Comparison of ENCODE assay signal across 1 cellular context in the genomic region with DNA sequence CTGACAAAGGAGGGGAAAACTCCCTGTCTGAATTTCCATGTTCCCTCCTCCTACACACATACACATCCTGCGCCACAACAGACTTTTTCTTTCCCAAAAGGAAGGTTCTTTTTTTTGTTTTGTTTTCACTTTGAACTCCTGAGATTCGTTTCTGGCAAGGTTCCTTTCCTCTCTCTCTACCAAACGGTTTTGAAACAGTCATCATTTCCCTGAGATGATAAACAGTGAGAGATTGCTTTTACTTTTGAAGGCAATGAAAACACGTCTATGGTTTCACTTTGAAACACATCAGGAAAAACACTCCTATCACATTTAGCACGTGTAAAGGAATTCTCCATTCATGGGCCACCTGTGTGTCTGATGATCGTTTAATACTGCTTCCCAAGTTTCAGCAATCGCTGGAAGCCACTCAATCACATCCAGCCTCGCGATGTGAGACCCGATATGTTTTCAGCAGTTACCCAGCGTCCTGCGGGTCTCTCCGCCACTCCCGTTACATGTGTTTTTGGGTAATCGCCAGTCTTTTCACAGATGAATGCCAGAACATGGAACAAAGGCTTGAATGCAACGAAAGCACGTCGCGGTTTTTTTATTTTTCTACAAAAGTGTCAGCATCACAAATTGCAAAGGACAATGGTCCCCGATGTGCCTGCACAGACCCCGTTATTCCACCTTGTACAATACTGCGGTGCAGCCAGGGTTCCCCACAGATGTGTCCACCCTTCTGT.
TF ChIP-seq lines count a peak whose summit lies in the region.

No MANE protein-coding gene starts in this region.

TF ChIP-seq in K562, 482 proteins besides CTCF, POLR2A, EP300 and RAD21 (continued from another document):
- TF ChIP-seq ERF (CRISPR knock-in tag; IDR thresholded peaks at IDR 0.05) (no peak), MTA1 (IDR thresholded peaks at IDR 0.05; ENCODE audit: borderline replicate concordance) (peak; percentile 40), FOXJ2 (tag; IDR thresholded peaks at IDR 0.05) (no peak), EZH2 (IDR thresholded peaks at IDR 0.05; ENCODE audit: borderline replicate concordance, low read depth, low read length) (peak; percentile 76; the same call in 1 of the 2 replicates), SPI1 (IDR thresholded peaks at IDR 0.05; ENCODE audit: borderline replicate concordance, low read depth, low read length) (no peak), SMARCA4 (IDR thresholded peaks at IDR 0.05) (no peak), ZFX (CRISPR knock-in tag; IDR thresholded peaks at IDR 0.05) (no peak), PRPF4 (IDR thresholded peaks at IDR 0.05; ENCODE audit: insufficient read depth, low read depth, low read length, poor library complexity, severe bottlenecking) (no peak), KAT2B (IDR thresholded peaks at IDR 0.05; ENCODE audit: low read depth, low read length) (no peak), SMC3 (conservative IDR thresholded peaks at IDR 0.05; ENCODE audit: insufficient read depth, low read depth, low read length) (no peak), ZFP36 (IDR thresholded peaks at IDR 0.05; ENCODE audit: low read depth, low read length, partially characterized antibody) (peak; percentile 88), SMARCE1 (IDR thresholded peaks at IDR 0.05) (no peak), BMI1 (IDR thresholded peaks at IDR 0.05; ENCODE audit: low read length) (peak; percentile 88), FOXA1 (IDR thresholded peaks at IDR 0.05; ENCODE audit: borderline replicate concordance) (no peak), ZNF586 (CRISPR knock-in tag; conservative IDR thresholded peaks at IDR 0.05) (no peak), ZNF75A (CRISPR knock-in tag; IDR thresholded peaks at IDR 0.05) (no peak), ZNF717 (CRISPR knock-in tag; IDR thresholded peaks at IDR 0.05) (no peak), L3MBTL2 (IDR thresholded peaks at IDR 0.05) (0 out of 2 replicates have a peak, but pooled peaks have one; percentile 26), ZNF707 (CRISPR knock-in tag; conservative IDR thresholded peaks at IDR 0.05) (no peak), NFIC (IDR thresholded peaks at IDR 0.05) (peak; percentile 29)
- TF ChIP-seq, protein P1, sequence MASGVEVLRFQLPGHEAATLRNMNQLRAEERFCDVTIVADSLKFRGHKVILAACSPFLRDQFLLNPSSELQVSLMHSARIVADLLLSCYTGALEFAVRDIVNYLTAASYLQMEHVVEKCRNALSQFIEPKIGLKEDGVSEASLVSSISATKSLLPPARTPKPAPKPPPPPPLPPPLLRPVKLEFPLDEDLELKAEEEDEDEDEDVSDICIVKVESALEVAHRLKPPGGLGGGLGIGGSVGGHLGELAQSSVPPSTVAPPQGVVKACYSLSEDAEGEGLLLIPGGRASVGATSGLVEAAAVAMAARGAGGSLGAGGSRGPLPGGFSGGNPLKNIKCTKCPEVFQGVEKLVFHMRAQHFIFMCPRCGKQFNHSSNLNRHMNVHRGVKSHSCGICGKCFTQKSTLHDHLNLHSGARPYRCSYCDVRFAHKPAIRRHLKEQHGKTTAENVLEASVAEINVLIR (CRISPR knock-in tag; IDR thresholded peaks at IDR 0.05) = no peak
- TF ChIP-seq, protein P2, sequence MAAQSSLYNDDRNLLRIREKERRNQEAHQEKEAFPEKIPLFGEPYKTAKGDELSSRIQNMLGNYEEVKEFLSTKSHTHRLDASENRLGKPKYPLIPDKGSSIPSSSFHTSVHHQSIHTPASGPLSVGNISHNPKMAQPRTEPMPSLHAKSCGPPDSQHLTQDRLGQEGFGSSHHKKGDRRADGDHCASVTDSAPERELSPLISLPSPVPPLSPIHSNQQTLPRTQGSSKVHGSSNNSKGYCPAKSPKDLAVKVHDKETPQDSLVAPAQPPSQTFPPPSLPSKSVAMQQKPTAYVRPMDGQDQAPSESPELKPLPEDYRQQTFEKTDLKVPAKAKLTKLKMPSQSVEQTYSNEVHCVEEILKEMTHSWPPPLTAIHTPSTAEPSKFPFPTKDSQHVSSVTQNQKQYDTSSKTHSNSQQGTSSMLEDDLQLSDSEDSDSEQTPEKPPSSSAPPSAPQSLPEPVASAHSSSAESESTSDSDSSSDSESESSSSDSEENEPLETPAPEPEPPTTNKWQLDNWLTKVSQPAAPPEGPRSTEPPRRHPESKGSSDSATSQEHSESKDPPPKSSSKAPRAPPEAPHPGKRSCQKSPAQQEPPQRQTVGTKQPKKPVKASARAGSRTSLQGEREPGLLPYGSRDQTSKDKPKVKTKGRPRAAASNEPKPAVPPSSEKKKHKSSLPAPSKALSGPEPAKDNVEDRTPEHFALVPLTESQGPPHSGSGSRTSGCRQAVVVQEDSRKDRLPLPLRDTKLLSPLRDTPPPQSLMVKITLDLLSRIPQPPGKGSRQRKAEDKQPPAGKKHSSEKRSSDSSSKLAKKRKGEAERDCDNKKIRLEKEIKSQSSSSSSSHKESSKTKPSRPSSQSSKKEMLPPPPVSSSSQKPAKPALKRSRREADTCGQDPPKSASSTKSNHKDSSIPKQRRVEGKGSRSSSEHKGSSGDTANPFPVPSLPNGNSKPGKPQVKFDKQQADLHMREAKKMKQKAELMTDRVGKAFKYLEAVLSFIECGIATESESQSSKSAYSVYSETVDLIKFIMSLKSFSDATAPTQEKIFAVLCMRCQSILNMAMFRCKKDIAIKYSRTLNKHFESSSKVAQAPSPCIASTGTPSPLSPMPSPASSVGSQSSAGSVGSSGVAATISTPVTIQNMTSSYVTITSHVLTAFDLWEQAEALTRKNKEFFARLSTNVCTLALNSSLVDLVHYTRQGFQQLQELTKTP (IDR thresholded peaks at IDR 0.05; ENCODE audit: low read depth in 1 of 2, partially characterized antibody in 2 of 2) = no peak
- TF ChIP-seq, protein P3, sequence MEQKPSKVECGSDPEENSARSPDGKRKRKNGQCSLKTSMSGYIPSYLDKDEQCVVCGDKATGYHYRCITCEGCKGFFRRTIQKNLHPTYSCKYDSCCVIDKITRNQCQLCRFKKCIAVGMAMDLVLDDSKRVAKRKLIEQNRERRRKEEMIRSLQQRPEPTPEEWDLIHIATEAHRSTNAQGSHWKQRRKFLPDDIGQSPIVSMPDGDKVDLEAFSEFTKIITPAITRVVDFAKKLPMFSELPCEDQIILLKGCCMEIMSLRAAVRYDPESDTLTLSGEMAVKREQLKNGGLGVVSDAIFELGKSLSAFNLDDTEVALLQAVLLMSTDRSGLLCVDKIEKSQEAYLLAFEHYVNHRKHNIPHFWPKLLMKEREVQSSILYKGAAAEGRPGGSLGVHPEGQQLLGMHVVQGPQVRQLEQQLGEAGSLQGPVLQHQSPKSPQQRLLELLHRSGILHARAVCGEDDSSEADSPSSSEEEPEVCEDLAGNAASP (IDR thresholded peaks at IDR 0.05) = no peak
- TF ChIP-seq, protein P4, sequence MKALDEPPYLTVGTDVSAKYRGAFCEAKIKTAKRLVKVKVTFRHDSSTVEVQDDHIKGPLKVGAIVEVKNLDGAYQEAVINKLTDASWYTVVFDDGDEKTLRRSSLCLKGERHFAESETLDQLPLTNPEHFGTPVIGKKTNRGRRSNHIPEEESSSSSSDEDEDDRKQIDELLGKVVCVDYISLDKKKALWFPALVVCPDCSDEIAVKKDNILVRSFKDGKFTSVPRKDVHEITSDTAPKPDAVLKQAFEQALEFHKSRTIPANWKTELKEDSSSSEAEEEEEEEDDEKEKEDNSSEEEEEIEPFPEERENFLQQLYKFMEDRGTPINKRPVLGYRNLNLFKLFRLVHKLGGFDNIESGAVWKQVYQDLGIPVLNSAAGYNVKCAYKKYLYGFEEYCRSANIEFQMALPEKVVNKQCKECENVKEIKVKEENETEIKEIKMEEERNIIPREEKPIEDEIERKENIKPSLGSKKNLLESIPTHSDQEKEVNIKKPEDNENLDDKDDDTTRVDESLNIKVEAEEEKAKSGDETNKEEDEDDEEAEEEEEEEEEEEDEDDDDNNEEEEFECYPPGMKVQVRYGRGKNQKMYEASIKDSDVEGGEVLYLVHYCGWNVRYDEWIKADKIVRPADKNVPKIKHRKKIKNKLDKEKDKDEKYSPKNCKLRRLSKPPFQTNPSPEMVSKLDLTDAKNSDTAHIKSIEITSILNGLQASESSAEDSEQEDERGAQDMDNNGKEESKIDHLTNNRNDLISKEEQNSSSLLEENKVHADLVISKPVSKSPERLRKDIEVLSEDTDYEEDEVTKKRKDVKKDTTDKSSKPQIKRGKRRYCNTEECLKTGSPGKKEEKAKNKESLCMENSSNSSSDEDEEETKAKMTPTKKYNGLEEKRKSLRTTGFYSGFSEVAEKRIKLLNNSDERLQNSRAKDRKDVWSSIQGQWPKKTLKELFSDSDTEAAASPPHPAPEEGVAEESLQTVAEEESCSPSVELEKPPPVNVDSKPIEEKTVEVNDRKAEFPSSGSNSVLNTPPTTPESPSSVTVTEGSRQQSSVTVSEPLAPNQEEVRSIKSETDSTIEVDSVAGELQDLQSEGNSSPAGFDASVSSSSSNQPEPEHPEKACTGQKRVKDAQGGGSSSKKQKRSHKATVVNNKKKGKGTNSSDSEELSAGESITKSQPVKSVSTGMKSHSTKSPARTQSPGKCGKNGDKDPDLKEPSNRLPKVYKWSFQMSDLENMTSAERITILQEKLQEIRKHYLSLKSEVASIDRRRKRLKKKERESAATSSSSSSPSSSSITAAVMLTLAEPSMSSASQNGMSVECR (CRISPR knock-in tag; IDR thresholded peaks at IDR 0.05) = no peak
